In genomic region chr17:39863918-39864746, GRCh38 we compare ENCODE assay signal across 8 cellular contexts. TPM values are rescaled to one million over a fixed set of nuclear protein-coding genes. Genes with fewer than 3 reads are reported as not detected.
A peak's percentile ranks its signal among the peaks of the same experiment; 100 is the strongest.
DNase-seq lines count a peak whose midpoint lies in the region; ATAC-seq, FAIRE-seq and TF ChIP-seq lines count a peak whose summit lies in the region.

TSS of gene IKZF3 (minus strand) at chr17:39864312. CDS start at chr17:39864126, 186 bp downstream.

- H3K9ac ChIP-seq in IMR-90 (ENCODE audit: low read depth, low read length) (no peak within 1 kb of the TSS), astrocyte (ENCODE audit: low read length) (no peak within 1 kb of the TSS)

- H3K27ac Mint-ChIP-seq in T-helper 2 cell treated with Interferon-gamma antibody and Interleukin-4, amounts not matched to agents 5 μg/mL and 100 μg/mL, for 36 hours = peak within 1 kb of the TSS; percentile 79
- H3K27ac Mint-ChIP-seq in astrocyte (ENCODE audit: unreplicated experiment) = no peak within 1 kb of the TSS

- no peak for TF ChIP-seq POLR2A in IMR-90 (IDR thresholded peaks at IDR 0.05; ENCODE audit: low read depth, low read length)

- H2BK5ac ChIP-seq in IMR-90 (ENCODE audit: low read depth, low read length, poor library complexity, severe bottlenecking) = no peak within 1 kb of the TSS

- peak; percentile 44 for ATAC-seq in GM18909 (IDR thresholded peaks at IDR 0.05; ENCODE audit: poor library complexity, unreplicated experiment)
- ATAC-seq in IMR-90 (ENCODE audit: low read depth) = peak; percentile 51
- peak; percentile 99 for ATAC-seq in left colon

- no peak for TF ChIP-seq RAD21 in IMR-90 (IDR thresholded peaks at IDR 0.05; ENCODE audit: low read length)

- FAIRE-seq in astrocyte (lab: Jason Lieb, UNC) = no peak

- no peak within 1 kb of the TSS for H2BK20ac ChIP-seq in IMR-90 (ENCODE audit: low read depth, low read length)

- H2AK9ac ChIP-seq in IMR-90 (replicated peaks; ENCODE audit: low read depth, low read length, poor library complexity) = no peak within 1 kb of the TSS

- intact Hi-C loops in IMR-90 (cut with micrococcal nuclease) (no loop called here), left colon (cut with DNase I, micrococcal nuclease) (no loop called here)

- TF ChIP-seq CTCF in IMR-90 (conservative IDR thresholded peaks at IDR 0.05; ENCODE audit: low read depth, low read length) = no peak
- TF ChIP-seq CTCF in astrocyte (IDR thresholded peaks at IDR 0.05; ENCODE audit: insufficient read depth, low read depth, low read length) = no peak

- no peak within 1 kb of the TSS for H2BK15ac ChIP-seq in IMR-90 (ENCODE audit: low read depth, low read length)

- DNase-seq in AG20443 (ENCODE audit: low spot score) (peak; percentile 52), IMR-90 (peak; percentile 18), astrocyte (ENCODE audit: low read depth) (no peak), left colon (peak; percentile 66 to 80), mesenteric fat pad (ENCODE audit: low spot score) (no peak)
- DNase-seq in T-helper 2 cell treated with Interferon-gamma antibody and Interleukin-4, amounts not matched to agents 5 μg/mL and 100 μg/mL, for 36 hours (ENCODE audit: low spot score) = peak; percentile 89
- peak; percentile 51 to 69 (median 59) for DNase-seq in stimulated activated CD4-positive, alpha-beta T cell treated with anti-CD3 and anti-CD28 coated beads, TNF-alpha, amount 100 ng/mL, for 4 hours (ENCODE audit: low read depth in 3 of 3)

- no peak within 1 kb of the TSS for H4K8ac ChIP-seq in IMR-90 (ENCODE audit: low read depth in 2 of 2, low read length in 2 of 2)

- no peak within 1 kb of the TSS for H4K5ac ChIP-seq in IMR-90 (ENCODE audit: low read depth, low read length)

- H3K27ac ChIP-seq in IMR-90 (ENCODE audit: insufficient read depth, low read length) (no peak within 1 kb of the TSS), astrocyte (ENCODE audit: low read depth, low read length) (no peak within 1 kb of the TSS)

- no peak within 1 kb of the TSS for H3K14ac ChIP-seq in IMR-90 (replicated peaks; ENCODE audit: low read depth, low read length)

- no peak within 1 kb of the TSS for H3K23ac ChIP-seq in IMR-90 (ENCODE audit: low read depth, low read length)

- H3K79me2 ChIP-seq in astrocyte (ENCODE audit: insufficient read depth, low read length) = no peaks in the 10 kb centered on the region

- WGBS in IMR-90 (ENCODE audit: extremely low coverage in 2 of 2, insufficient read length in 1 of 2), 2 experiments = 4% methylated on average over 22 of the region's 50 CpGs; no CpG with 5 or more reads in 1 of the 2 experiments

- peak within 1 kb of the TSS; percentile 34 for H2AFZ ChIP-seq in IMR-90 (replicated peaks; ENCODE audit: low read length, poor library complexity)
- H2AFZ ChIP-seq in astrocyte (ENCODE audit: low read depth, low read length) = peak within 1 kb of the TSS; percentile 49

- H4K20me1 ChIP-seq in IMR-90 (ENCODE audit: insufficient read depth, low read length) (no peaks in the 10 kb centered on the region), astrocyte (ENCODE audit: insufficient read depth, low read length) (no peaks in the 10 kb centered on the region)

- peaks cover 3% of the 10 kb centered on the region for H3K36me3 Mint-ChIP-seq in T-helper 2 cell treated with Interferon-gamma antibody and Interleukin-4, amounts not matched to agents 5 μg/mL and 100 μg/mL, for 36 hours (ENCODE audit: low read depth)
- no peaks in the 10 kb centered on the region for H3K36me3 Mint-ChIP-seq in astrocyte (ENCODE audit: low read depth, unreplicated experiment)

- peaks cover 3% of the 10 kb centered on the region for H3K9me3 Mint-ChIP-seq in T-helper 2 cell treated with Interferon-gamma antibody and Interleukin-4, amounts not matched to agents 5 μg/mL and 100 μg/mL, for 36 hours
- H3K9me3 Mint-ChIP-seq in astrocyte (ENCODE audit: unreplicated experiment) = no peaks in the 10 kb centered on the region

- H3K4me2 ChIP-seq in IMR-90 (ENCODE audit: low read depth, low read length) (peak within 1 kb of the TSS; percentile 63), astrocyte (ENCODE audit: low read length) (peak within 1 kb of the TSS; percentile 53)

- no peak within 1 kb of the TSS for H3K4ac ChIP-seq in IMR-90 (ENCODE audit: low read depth, low read length)

- CTCF ChIA-PET in IMR-90 (lab: Yijun Ruan, JAX) = no interaction called here

- H3K27me3 Mint-ChIP-seq in T-helper 2 cell treated with Interferon-gamma antibody and Interleukin-4, amounts not matched to agents 5 μg/mL and 100 μg/mL, for 36 hours (ENCODE audit: low read depth) = no peaks in the 10 kb centered on the region
- peaks cover 44% of the 10 kb centered on the region for H3K27me3 Mint-ChIP-seq in astrocyte (ENCODE audit: low read depth, unreplicated experiment)

- H3K36me3 ChIP-seq in IMR-90 (ENCODE audit: control insufficient read depth, insufficient read depth, low read length) = no peaks in the 10 kb centered on the region
- no peaks in the 10 kb centered on the region for H3K36me3 ChIP-seq in astrocyte (ENCODE audit: insufficient read depth, low read length)

- dilution Hi-C loops in IMR-90 (cut with HindIII; ENCODE audit: low sequenced_read_pairs, unreplicated experiment) = no loop called here

- H3K27me3 ChIP-seq in IMR-90 (ENCODE audit: control insufficient read depth, insufficient read depth, low read length) (peaks cover 65% of the 10 kb centered on the region), astrocyte (ENCODE audit: insufficient read depth, low read length) (peaks cover 74% of the 10 kb centered on the region)

- H2AK5ac ChIP-seq in IMR-90 (ENCODE audit: low read depth, low read length) = no peak within 1 kb of the TSS

- peak within 1 kb of the TSS; percentile 83 for H3K4me3 Mint-ChIP-seq in T-helper 2 cell treated with Interferon-gamma antibody and Interleukin-4, amounts not matched to agents 5 μg/mL and 100 μg/mL, for 36 hours
- peak within 1 kb of the TSS; percentile 62 for H3K4me3 Mint-ChIP-seq in astrocyte (ENCODE audit: unreplicated experiment)

- H3K4me1 ChIP-seq in IMR-90 (ENCODE audit: control insufficient read depth, insufficient read depth, low read length) (peaks cover 2% of the 10 kb centered on the region; the same call in 1 of the 2 replicates), astrocyte (ENCODE audit: insufficient read depth, low read length) (no peaks in the 10 kb centered on the region)

- no peak within 1 kb of the TSS for H2BK120ac ChIP-seq in IMR-90 (ENCODE audit: low read depth, low read length)

- in situ Hi-C loops in IMR-90 (cut with MboI; ENCODE audit: low sequenced_read_pairs) = no loop called here

- H3K79me1 ChIP-seq in IMR-90 (ENCODE audit: low read depth in 1 of 2, low read length in 2 of 2) = no peaks in the 10 kb centered on the region

- H3K9me3 ChIP-seq in IMR-90 (ENCODE audit: control insufficient read depth, insufficient read depth, low read length) (peaks cover 22% of the 10 kb centered on the region), astrocyte (ENCODE audit: insufficient read depth, low read depth, low read length) (peaks cover 13% of the 10 kb centered on the region)

- no peak within 1 kb of the TSS for H4K91ac ChIP-seq in IMR-90 (ENCODE audit: insufficient read depth, low read depth, low read length)

- H3K9me1 ChIP-seq in IMR-90 (ENCODE audit: insufficient read depth, low read length) = no peaks in the 10 kb centered on the region

- H3K4me3 ChIP-seq in IMR-90 (ENCODE audit: insufficient read depth, low read depth, low read length) (no peak within 1 kb of the TSS), astrocyte (ENCODE audit: insufficient read depth, low read depth, low read length) (no peak within 1 kb of the TSS)

- no peak within 1 kb of the TSS for H3K56ac ChIP-seq in IMR-90 (ENCODE audit: extremely low read depth, insufficient read depth, low read length)

- POLR2A ChIA-PET in IMR-90 (lab: Charles Lee; ENCODE audit: unreplicated experiment) = no interaction called here

- no peak within 1 kb of the TSS for H3K18ac ChIP-seq in IMR-90 (ENCODE audit: low read depth, low read length)

- BruUV-seq in IMR-90 (replicated peaks; lab: Mats Ljungman, UMichigan) = no TSS peak

- peaks cover 53% of the 10 kb centered on the region for H3K4me1 Mint-ChIP-seq in T-helper 2 cell treated with Interferon-gamma antibody and Interleukin-4, amounts not matched to agents 5 μg/mL and 100 μg/mL, for 36 hours (ENCODE audit: low read depth)
- no peaks in the 10 kb centered on the region for H3K4me1 Mint-ChIP-seq in astrocyte (ENCODE audit: low read depth, unreplicated experiment)

TF ChIP-seq in IMR-90, 13 proteins besides CTCF, POLR2A, EP300 and RAD21:
- no peak for TF ChIP-seq CHD1 (IDR thresholded peaks at IDR 0.05; ENCODE audit: low read depth, low read length)
- TF ChIP-seq FOS (IDR thresholded peaks at IDR 0.05; ENCODE audit: low read depth, low read length) = no peak
- no peak for TF ChIP-seq USF2 (IDR thresholded peaks at IDR 0.05; ENCODE audit: low read depth, low read length)
- no peak for TF ChIP-seq BHLHE40 (IDR thresholded peaks at IDR 0.05; ENCODE audit: low read depth, low read length)
- no peak for TF ChIP-seq RCOR1 (IDR thresholded peaks at IDR 0.05; ENCODE audit: insufficient replicate concordance, low read length)
- TF ChIP-seq NFE2L2 (IDR thresholded peaks at IDR 0.05; ENCODE audit: low read depth, low read length) = no peak
- TF ChIP-seq MAFK (IDR thresholded peaks at IDR 0.05; ENCODE audit: low read depth, low read length) = no peak

RNA-seq across cellular contexts. Expression of gene IKZF3, which starts in this region (rescaled TPM):
- not detected in 2 replicates for total RNA-seq in IMR-90 (2012; rRNA removed)
- polyA plus RNA-seq in IMR-90 (2012; rRNA removed) = not detected in 2 replicates
- polyA plus RNA-seq in IMR-90 (2012; cell fraction: cytosol; rRNA removed) = not detected in 2 replicates
- polyA plus RNA-seq in IMR-90 (2012; cell fraction: nucleus; rRNA removed; ENCODE audit: low replicate concordance) = not detected in 2 replicates
- total RNA-seq in astrocyte = 0.34 and 0.41 TPM in 2 replicates
- total RNA-seq in left colon = 1 to 10 TPM; 1.7 to 4.9 TPM
- 1.3 TPM for total RNA-seq in mesenteric fat pad

Comparison
In these comparisons a context has a peak if more than half of its experiments do, and no peak if none do; other contexts are left out.
1. Peak in DNase-seq, ATAC-seq and H3K4me2 ChIP-seq in IMR-90; RNA of the gene not detected or under 1 TPM.
2. DNase-seq: peak in AG20443 (single experiment), T-helper 2 cell treated with Interferon-gamma antibody and Interleukin-4, amounts not matched to agents 5 μg/mL and 100 μg/mL, for 36 hours (single experiment), left colon (2 of 2) and stimulated activated CD4-positive, alpha-beta T cell treated with anti-CD3 and anti-CD28 coated beads, TNF-alpha, amount 100 ng/mL, for 4 hours (3 of 3); none in astrocyte (single experiment) and mesenteric fat pad (single experiment).
3. ATAC-seq: peak in every context shown above with its lines; median percentile 99 in left colon; 51 in IMR-90; 44 in GM18909.